ENCODE assay signal across 16 cellular contexts in genomic region chr22:41481925-41482318, GRCh38. TPM values are rescaled to one million over a fixed set of nuclear protein-coding genes. Genes with fewer than 3 reads are reported as not detected.
DNase-seq lines count a peak whose midpoint lies in the region; ATAC-seq and TF ChIP-seq lines count a peak whose summit lies in the region.
"Had no signal": no experiment of that assay in that cellular context is flagged by ENCODE, and none has a peak within 500 bp of the region (broad histone marks: within the 10 kb centered on the region; RNA-seq: fewer than 3 reads in every experiment).

No MANE protein-coding gene starts in this region.

- peak overlapping the region; percentile 19 to 98 (median 91) for H3K27ac ChIP-seq in dorsolateral prefrontal cortex
- H3K27ac ChIP-seq in osteoblast (ENCODE audit: low read depth, low read length) = peak overlapping the region; percentile 85
- peak overlapping the region; percentile 89 for H3K27ac ChIP-seq in tibial artery

- H3K4me1 ChIP-seq in osteoblast (ENCODE audit: insufficient read depth, low read length) (peaks cover 53% of the 10 kb centered on the region), tibial artery (peaks cover 0 to 71% (median 51%) of the 10 kb centered on the region in 4 donors)

- DNase-seq in activated naive CD8-positive, alpha-beta T cell treated with anti-CD3 and anti-CD28 coated beads for 36 hours = no peak
- no peak for DNase-seq in activated naive CD8-positive, alpha-beta T cell treated with anti-CD3 and anti-CD28 coated beads, Interleukin-2, amount 50 U/mL, for 24 hours
- DNase-seq in dorsolateral prefrontal cortex = no peak
- no peak for DNase-seq in osteoblast (ENCODE audit: insufficient read length, low spot score, missing footprints)
- no peak for DNase-seq in tibial artery
- no peak for DNase-seq in HuH-7 (ENCODE audit: low spot score)
- no peak for DNase-seq in EL
- no peak for DNase-seq in SHP77 treated with DMSO at 0.1 percent for 48 hours (lab: John Stamatoyannopoulos, UW)
- DNase-seq: activated CD4-positive, alpha-beta T cell treated with anti-CD3 and anti-CD28 coated beads, Interleukin-2, amount 50 U/mL, for 4 hours; activated gamma-delta T cell; Caco-2; islet precursor cell; NCI-H2171; stimulated activated CD4-positive, alpha-beta T cell treated with anti-CD3 and anti-CD28 coated beads, Interleukin-1b, Interleukin-23, amount 100 ng/mL, for 48 hours; stimulated activated naive CD4-positive, alpha-beta T cell treated with Interleukin-2 at 50 U/mL for 16 hours; T-helper 2 cell had no signal

- no peak overlapping the region for H2AFZ ChIP-seq in osteoblast (ENCODE audit: low read length)

- H3K36me3 Mint-ChIP-seq in activated naive CD8-positive, alpha-beta T cell treated with anti-CD3 and anti-CD28 coated beads for 36 hours = peaks cover 2% of the 10 kb centered on the region
- peaks cover 6% of the 10 kb centered on the region for H3K36me3 Mint-ChIP-seq in activated naive CD8-positive, alpha-beta T cell treated with anti-CD3 and anti-CD28 coated beads, Interleukin-2, amount 50 U/mL, for 24 hours (ENCODE audit: low read depth)

- H3K9me3 Mint-ChIP-seq in activated naive CD8-positive, alpha-beta T cell treated with anti-CD3 and anti-CD28 coated beads for 36 hours = no peaks in the 10 kb centered on the region
- no peaks in the 10 kb centered on the region for H3K9me3 Mint-ChIP-seq in activated naive CD8-positive, alpha-beta T cell treated with anti-CD3 and anti-CD28 coated beads, Interleukin-2, amount 50 U/mL, for 24 hours

- no peaks in the 10 kb centered on the region for H3K27me3 ChIP-seq in dorsolateral prefrontal cortex
- H3K27me3 ChIP-seq in osteoblast (ENCODE audit: insufficient read depth, low read length) = no peaks in the 10 kb centered on the region
- H3K27me3 ChIP-seq in tibial artery = no peaks in the 10 kb centered on the region

- H3K27ac Mint-ChIP-seq in activated naive CD8-positive, alpha-beta T cell treated with anti-CD3 and anti-CD28 coated beads for 36 hours = peak overlapping the region; percentile 7
- no peak overlapping the region for H3K27ac Mint-ChIP-seq in activated naive CD8-positive, alpha-beta T cell treated with anti-CD3 and anti-CD28 coated beads, Interleukin-2, amount 50 U/mL, for 24 hours

- ATAC-seq in activated naive CD8-positive, alpha-beta T cell treated with anti-CD3 and anti-CD28 coated beads, Interleukin-2, amount 50 U/mL, for 24 hours = no peak

- peaks cover 72% of the 10 kb centered on the region for H3K79me2 ChIP-seq in osteoblast (ENCODE audit: insufficient read depth, low read length)

- H4K20me1 ChIP-seq in osteoblast (ENCODE audit: insufficient read depth, low read length) = peaks cover 61% of the 10 kb centered on the region

- H3K4me1 Mint-ChIP-seq in activated naive CD8-positive, alpha-beta T cell treated with anti-CD3 and anti-CD28 coated beads for 36 hours = peaks cover 31% of the 10 kb centered on the region
- H3K4me1 Mint-ChIP-seq in activated naive CD8-positive, alpha-beta T cell treated with anti-CD3 and anti-CD28 coated beads, Interleukin-2, amount 50 U/mL, for 24 hours = peaks cover 50% of the 10 kb centered on the region

- H3K9me3 ChIP-seq in osteoblast (ENCODE audit: low read depth, low read length) = no peaks in the 10 kb centered on the region
- no peaks in the 10 kb centered on the region for H3K9me3 ChIP-seq in tibial artery
- H3K9me3 ChIP-seq: Caco-2 had no signal

- intact Hi-C loops in dorsolateral prefrontal cortex (cut with DNase I) (no loop called here), tibial artery (cut with DNase I; ENCODE audit: low total_unique reads) (loop anchor here (5.0 to 10.0 kb wide), 2 partner anchors 35 to 1963 kb away; partner anchors contain the start of gene TOB2)

- TF ChIP-seq CTCF in dorsolateral prefrontal cortex (IDR thresholded peaks at IDR 0.05 in 54 of 56, conservative IDR thresholded peaks at IDR 0.05 in 2 of 56; ENCODE audit: low read depth in 1 of 56, partially characterized antibody in 56 of 56) (no peak), osteoblast (IDR thresholded peaks at IDR 0.05; ENCODE audit: extremely low read depth, low read depth, low read length) (no peak), tibial artery (IDR thresholded peaks at IDR 0.05) (no peak)

- no peaks in the 10 kb centered on the region for H3K27me3 Mint-ChIP-seq in activated naive CD8-positive, alpha-beta T cell treated with anti-CD3 and anti-CD28 coated beads for 36 hours
- H3K27me3 Mint-ChIP-seq in activated naive CD8-positive, alpha-beta T cell treated with anti-CD3 and anti-CD28 coated beads, Interleukin-2, amount 50 U/mL, for 24 hours = no peaks in the 10 kb centered on the region

- peak overlapping the region in 4 of 59 donors; percentile 1 to 8 (median 3) for H3K4me3 ChIP-seq in dorsolateral prefrontal cortex
- no peak overlapping the region for H3K4me3 ChIP-seq in osteoblast (ENCODE audit: insufficient read depth, low read length)
- H3K4me3 ChIP-seq in tibial artery = no peak overlapping the region

- no peak overlapping the region for H3K4me3 Mint-ChIP-seq in activated naive CD8-positive, alpha-beta T cell treated with anti-CD3 and anti-CD28 coated beads for 36 hours
- no peak overlapping the region for H3K4me3 Mint-ChIP-seq in activated naive CD8-positive, alpha-beta T cell treated with anti-CD3 and anti-CD28 coated beads, Interleukin-2, amount 50 U/mL, for 24 hours

- H3K4me2 ChIP-seq in osteoblast (ENCODE audit: insufficient read depth, low read length) = peak overlapping the region; percentile 64

- no peaks in the 10 kb centered on the region for H3K36me3 ChIP-seq in osteoblast (ENCODE audit: insufficient read depth, low read length)
- peaks cover 0 to 6% (median 0%) of the 10 kb centered on the region in 3 donors for H3K36me3 ChIP-seq in tibial artery

RNA-seq across cellular contexts. Expression of gene ACO2, which starts 13.0 kb away (rescaled TPM):
- total RNA-seq in activated naive CD8-positive, alpha-beta T cell treated with anti-CD3 and anti-CD28 coated beads for 36 hours = 100 to 1,000 TPM; 107 to 109 TPM
- total RNA-seq in dorsolateral prefrontal cortex = 100 to 1,000 TPM; 173 to 339 (median 261) TPM
- total RNA-seq in osteoblast = 57.9 and 60.4 TPM in 2 replicates

RNA-seq across cellular contexts. Expression of gene PHF5A, which starts 13.4 kb away (rescaled TPM):
- total RNA-seq in activated naive CD8-positive, alpha-beta T cell treated with anti-CD3 and anti-CD28 coated beads for 36 hours = 100 to 1,000 TPM; 114 to 117 TPM
- 10 to 100 TPM; 10.3 to 36.8 (median 22.3) TPM for total RNA-seq in dorsolateral prefrontal cortex
- total RNA-seq in osteoblast = 27.7 and 38.4 TPM in 2 replicates

RNA-seq across cellular contexts. Expression of gene TOB2, which starts 35.3 kb away (rescaled TPM):
- 10 to 100 TPM; 33.9 to 34.8 TPM for total RNA-seq in activated naive CD8-positive, alpha-beta T cell treated with anti-CD3 and anti-CD28 coated beads for 36 hours
- total RNA-seq in dorsolateral prefrontal cortex = 100 to 1,000 TPM in 4 of 120 experiments, 10 to 100 TPM in 116; 33.6 to 113 (median 52.3) TPM
- total RNA-seq in osteoblast = 28.0 and 29.0 TPM in 2 replicates
